20 cellular contexts compared by ENCODE assay signal in genomic region chr19:40923934-40924391, GRCh38. TPM values are rescaled to one million over a fixed set of nuclear protein-coding genes. Genes with fewer than 3 reads are reported as not detected.
DNase-seq lines count a peak whose midpoint lies in the region; ATAC-seq and TF ChIP-seq lines count a peak whose summit lies in the region.
"Had no signal": no experiment of that assay in that cellular context is flagged by ENCODE, and none has a peak within 500 bp of the region (broad histone marks: within the 10 kb centered on the region; RNA-seq: fewer than 3 reads in every experiment).

No MANE protein-coding gene starts in this region.

- TF ChIP-seq EP300 in upper lobe of left lung (IDR thresholded peaks at IDR 0.05) = no peak

- H3K27me3 ChIP-seq in breast epithelium (no peaks in the 10 kb centered on the region), upper lobe of left lung (no peaks in the 10 kb centered on the region), dorsolateral prefrontal cortex (peaks cover 0 to 3% (median 0%) of the 10 kb centered on the region in 45 donors)

- no TSS peak for BruUV-seq in MCF 10A (replicated peaks; lab: Mats Ljungman, UMichigan)

- peak overlapping the region; percentile 8 for H3K27ac Mint-ChIP-seq in MCF 10A (ENCODE audit: low read depth, unreplicated experiment)
- H3K27ac Mint-ChIP-seq: CD8-positive, alpha-beta T cell; HFFc6 had no signal

- peaks cover 48% of the 10 kb centered on the region for H3K27me3 Mint-ChIP-seq in MCF 10A (ENCODE audit: insufficient read depth, unreplicated experiment)

- no peak for TF ChIP-seq POLR2A in breast epithelium (IDR thresholded peaks at IDR 0.05)
- peak in 3 of 4 donors; percentile 27 to 87 (median 66) for TF ChIP-seq POLR2A in upper lobe of left lung (IDR thresholded peaks at IDR 0.05)

- TF ChIP-seq CTCF in MCF 10A (IDR thresholded peaks at IDR 0.05; ENCODE audit: unreplicated experiment) (no peak), breast epithelium (IDR thresholded peaks at IDR 0.05) (no peak), upper lobe of left lung (IDR thresholded peaks at IDR 0.05) (no peak), dorsolateral prefrontal cortex (IDR thresholded peaks at IDR 0.05 in 54 of 56, conservative IDR thresholded peaks at IDR 0.05 in 2 of 56; ENCODE audit: low read depth in 1 of 56, partially characterized antibody in 56 of 56) (no peak)

- H3K4me3 Mint-ChIP-seq in MCF 10A (ENCODE audit: unreplicated experiment) = no peak overlapping the region
- H3K4me3 Mint-ChIP-seq: CD8-positive, alpha-beta T cell; HFFc6 had no signal

- H3K9me3 ChIP-seq in breast epithelium (peaks cover 10 to 13% of the 10 kb centered on the region in 2 donors), upper lobe of left lung (peaks cover 0 to 11% (median 1%) of the 10 kb centered on the region in 4 donors)

- H3K4me1 Mint-ChIP-seq in MCF 10A (ENCODE audit: insufficient read depth, unreplicated experiment) = peaks cover 16% of the 10 kb centered on the region

- H3K9me3 Mint-ChIP-seq in MCF 10A (ENCODE audit: unreplicated experiment) = no peaks in the 10 kb centered on the region

- H3K4me3 ChIP-seq in breast epithelium = no peak overlapping the region
- peak overlapping the region in 3 of 4 donors; percentile 46 to 54 (median 50) for H3K4me3 ChIP-seq in upper lobe of left lung
- H3K4me3 ChIP-seq in dorsolateral prefrontal cortex = no peak overlapping the region
- H3K4me3 ChIP-seq: GM23248 had no signal

- H3K4me1 ChIP-seq in breast epithelium (no peaks in the 10 kb centered on the region), upper lobe of left lung (peaks cover 0 to 20% (median 7%) of the 10 kb centered on the region in 4 donors)

- WGBS in upper lobe of left lung, 2 donors = 57 to 59% methylated on average over 7 of the region's 7 CpGs

- ATAC-seq in left colon = peak; percentile 59
- peak; percentile 65 to 88 for ATAC-seq in upper lobe of left lung (ENCODE audit: low FRiP score in 2 of 2)
- no peak for ATAC-seq in GM21786 (IDR thresholded peaks at IDR 0.05; ENCODE audit: unreplicated experiment)
- ATAC-seq: CD8-positive, alpha-beta T cell had no signal

- H3K36me3 ChIP-seq in breast epithelium = no peaks in the 10 kb centered on the region
- H3K36me3 ChIP-seq in upper lobe of left lung = no peaks in the 10 kb centered on the region

- POLR2A ChIA-PET in MCF 10A (lab: Yijun Ruan, JAX) = interaction anchor here (0.6 to 1.4 kb wide), 2 partner anchors 9 to 1314 kb away, joined by 3 read pairs; no protein-coding TSS in a partner anchor

- CTCF ChIA-PET in MCF 10A (lab: Yijun Ruan, JAX) = interaction anchor here (0.6 kb wide), 1 partner anchor 391 kb away, joined by 3 read pairs; no protein-coding TSS in a partner anchor

- DNase-seq in MCF 10A (ENCODE audit: unreplicated experiment) = no peak
- no peak for DNase-seq in breast epithelium (ENCODE audit: low spot score in 2 of 2)
- peak in 1 of 2 donors; percentile 7 for DNase-seq in left colon
- peak; percentile 74 for DNase-seq in mucosa of gallbladder (ENCODE audit: low spot score)
- peak in 1 of 2 donors; percentile 77 for DNase-seq in upper lobe of left lung
- no peak for DNase-seq in activated naive CD4-positive, alpha-beta T cell treated with anti-CD3 and anti-CD28 coated beads, Interleukin-2, amount 50 U/mL, for 16 hours
- DNase-seq in dorsolateral prefrontal cortex = no peak
- DNase-seq: CD8-positive, alpha-beta T cell; DMS79 treated with DMSO at 0.1 percent for 48 hours; GM23248; HFFc6; IMR-90; Karpas-422; MM.1S; NCI-H1092 treated with DMSO at 0.1 percent for 48 hours; NCI-H510A treated with DMSO at 0.1 percent for 48 hours; NCI-H82 had no signal

- no peaks in the 10 kb centered on the region for H3K36me3 Mint-ChIP-seq in MCF 10A (ENCODE audit: insufficient read depth, unreplicated experiment)
- H3K36me3 Mint-ChIP-seq: CD8-positive, alpha-beta T cell had no signal

- H3K27ac ChIP-seq in breast epithelium (no peak overlapping the region), upper lobe of left lung (peak overlapping the region; percentile 36 to 76 (median 66)), dorsolateral prefrontal cortex (no peak overlapping the region)
- H3K27ac ChIP-seq: 22Rv1, GM23248 had no signal

- intact Hi-C loops in MCF 10A (cut with micrococcal nuclease) = no loop called here
- intact Hi-C loops in breast epithelium (cut with DNase I; ENCODE audit: low total_unique reads) = no loop called here
- intact Hi-C loops in left colon (cut with DNase I, micrococcal nuclease) = no loop called here
- intact Hi-C loops in dorsolateral prefrontal cortex (cut with DNase I) = no loop called here

RNA-seq across cellular contexts. Expression of gene CYP2A7, which starts 41.9 kb away (rescaled TPM):
- total RNA-seq in MCF 10A (2022) (not detected in 2 replicates), breast epithelium (not detected), left colon (not detected), mucosa of gallbladder (0.72 TPM), upper lobe of left lung (1 to 10 TPM in 1 of 6 donors, under 1 TPM in 2, not detected in 3; 0.59 to 1.8 (median 0.71) TPM), dorsolateral prefrontal cortex (1 to 10 TPM in 8 of 120 experiments, under 1 TPM in 5, not detected in 107; 0.50 to 1.7 (median 1.0) TPM)
- total RNA-seq: CD8-positive, alpha-beta T cell; G401; GM23248; HFFc6; IMR-90 had no signal

Comparison
In these comparisons a context has a peak if more than half of its experiments do, and no peak if none do; other contexts are left out.
1. H3K27ac ChIP-seq: peak in upper lobe of left lung (4 of 4); none in breast epithelium (0 of 2) and dorsolateral prefrontal cortex (0 of 59).
2. H3K4me3 ChIP-seq: peak in upper lobe of left lung (3 of 4); none in breast epithelium (0 of 3) and dorsolateral prefrontal cortex (0 of 59).